Comparison of ENCODE assay signal across 11 cellular contexts in the genomic region with DNA sequence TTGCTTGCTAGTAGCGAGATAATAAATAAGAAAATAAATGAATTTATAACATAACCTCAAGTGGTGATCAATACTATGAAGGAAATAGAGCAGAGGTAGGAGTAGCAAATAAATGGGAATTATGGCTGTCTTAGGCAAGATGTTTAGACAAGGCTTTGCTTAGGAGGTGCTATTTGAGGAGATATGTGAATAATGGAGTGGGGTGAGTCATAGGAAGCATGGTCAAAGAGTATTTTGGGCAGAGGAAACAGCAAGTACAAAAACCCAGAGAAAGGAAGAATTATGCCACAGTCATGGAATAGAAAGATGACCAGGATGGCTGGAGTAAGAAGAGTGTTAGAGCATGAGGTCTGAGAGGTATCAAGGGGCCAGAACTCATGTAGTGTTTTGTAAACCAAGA. TPM values are rescaled to one million over a fixed set of nuclear protein-coding genes. Genes with fewer than 3 reads are reported as not detected.
DNase-seq lines count a peak whose midpoint lies in the region; ATAC-seq lines count a peak whose summit lies in the region.
"Had no signal": no experiment of that assay in that cellular context is flagged by ENCODE, and none has a peak within 500 bp of the region (broad histone marks: within the 10 kb centered on the region; RNA-seq: fewer than 3 reads in every experiment).

No MANE protein-coding gene starts in this region.

- H3K9me3 Mint-ChIP-seq in activated naive CD8-positive, alpha-beta T cell treated with anti-CD3 and anti-CD28 coated beads, Interleukin-2, amount 50 U/mL, for 24 hours: peaks cover 12% of the 10 kb centered on the region
- H3K9me3 Mint-ChIP-seq in activated naive CD8-positive, alpha-beta T cell treated with anti-CD3 and anti-CD28 coated beads for 36 hours: peaks cover 11% of the 10 kb centered on the region

- H3K4me3 Mint-ChIP-seq in activated naive CD8-positive, alpha-beta T cell treated with anti-CD3 and anti-CD28 coated beads, Interleukin-2, amount 50 U/mL, for 24 hours: no peak overlapping the region
- no peak overlapping the region for H3K4me3 Mint-ChIP-seq in activated naive CD8-positive, alpha-beta T cell treated with anti-CD3 and anti-CD28 coated beads for 36 hours

- H3K27ac Mint-ChIP-seq in activated naive CD8-positive, alpha-beta T cell treated with anti-CD3 and anti-CD28 coated beads, Interleukin-2, amount 50 U/mL, for 24 hours: no peak overlapping the region
- H3K27ac Mint-ChIP-seq in activated naive CD8-positive, alpha-beta T cell treated with anti-CD3 and anti-CD28 coated beads for 36 hours: no peak overlapping the region

- ATAC-seq in activated naive CD8-positive, alpha-beta T cell treated with anti-CD3 and anti-CD28 coated beads, Interleukin-2, amount 50 U/mL, for 24 hours: peak; percentile 43
- ATAC-seq in HG03565 (IDR thresholded peaks at IDR 0.05; ENCODE audit: unreplicated experiment): no peak

- H3K4me1 Mint-ChIP-seq in activated naive CD8-positive, alpha-beta T cell treated with anti-CD3 and anti-CD28 coated beads, Interleukin-2, amount 50 U/mL, for 24 hours: peaks cover 33% of the 10 kb centered on the region
- peaks cover 16% of the 10 kb centered on the region for H3K4me1 Mint-ChIP-seq in activated naive CD8-positive, alpha-beta T cell treated with anti-CD3 and anti-CD28 coated beads for 36 hours

- H3K27me3 Mint-ChIP-seq in activated naive CD8-positive, alpha-beta T cell treated with anti-CD3 and anti-CD28 coated beads, Interleukin-2, amount 50 U/mL, for 24 hours: no peaks in the 10 kb centered on the region
- no peaks in the 10 kb centered on the region for H3K27me3 Mint-ChIP-seq in activated naive CD8-positive, alpha-beta T cell treated with anti-CD3 and anti-CD28 coated beads for 36 hours

- H3K36me3 Mint-ChIP-seq in activated naive CD8-positive, alpha-beta T cell treated with anti-CD3 and anti-CD28 coated beads, Interleukin-2, amount 50 U/mL, for 24 hours (ENCODE audit: low read depth): peaks cover 18% of the 10 kb centered on the region
- peaks cover 18% of the 10 kb centered on the region for H3K36me3 Mint-ChIP-seq in activated naive CD8-positive, alpha-beta T cell treated with anti-CD3 and anti-CD28 coated beads for 36 hours

- no peak for DNase-seq in activated naive CD8-positive, alpha-beta T cell treated with anti-CD3 and anti-CD28 coated beads, Interleukin-2, amount 50 U/mL, for 24 hours
- no peak for DNase-seq in activated naive CD8-positive, alpha-beta T cell treated with anti-CD3 and anti-CD28 coated beads for 36 hours
- DNase-seq in RKO (ENCODE audit: low spot score) (peak; percentile 34), fibroblast of gingiva (ENCODE audit: low read depth) (peak; percentile 57), stromal cell of bone marrow (ENCODE audit: low read depth) (peak; percentile 74), NCI-H187 treated with DMSO at 0.1 percent for 48 hours (lab: John Stamatoyannopoulos, UW) (no peak), NCI-H146 (lab: John Stamatoyannopoulos, UW) (no peak)
- DNase-seq: activated T-cell treated with anti-CD3 and anti-CD28 coated beads, Interleukin-2, amount 50 U/mL, for 48 hours; NCI-H1417 treated with DMSO at 0.1 percent for 48 hours; NK-92 treated with Interleukin-12 subunit alpha and Interleukin-12 subunit beta, amount 100 ng/mL, for 24 hours had no signal

RNA-seq across cellular contexts. Expression of a gene that starts 33.5 kb away (rescaled TPM):
- total RNA-seq in activated naive CD8-positive, alpha-beta T cell treated with anti-CD3 and anti-CD28 coated beads for 36 hours: 1 to 10 TPM; 3.2 to 4.1 TPM

Comparison
In these comparisons a context has a peak if more than half of its experiments do, and no peak if none do; other contexts are left out.
1. DNase-seq: peak in RKO (single experiment), fibroblast of gingiva (single experiment) and stromal cell of bone marrow (single experiment); none in activated naive CD8-positive, alpha-beta T cell treated with anti-CD3 and anti-CD28 coated beads, Interleukin-2, amount 50 U/mL, for 24 hours (single experiment), activated naive CD8-positive, alpha-beta T cell treated with anti-CD3 and anti-CD28 coated beads for 36 hours (single experiment), NCI-H187 treated with DMSO at 0.1 percent for 48 hours (single experiment) and NCI-H146 (single experiment).